In the genomic region with DNA sequence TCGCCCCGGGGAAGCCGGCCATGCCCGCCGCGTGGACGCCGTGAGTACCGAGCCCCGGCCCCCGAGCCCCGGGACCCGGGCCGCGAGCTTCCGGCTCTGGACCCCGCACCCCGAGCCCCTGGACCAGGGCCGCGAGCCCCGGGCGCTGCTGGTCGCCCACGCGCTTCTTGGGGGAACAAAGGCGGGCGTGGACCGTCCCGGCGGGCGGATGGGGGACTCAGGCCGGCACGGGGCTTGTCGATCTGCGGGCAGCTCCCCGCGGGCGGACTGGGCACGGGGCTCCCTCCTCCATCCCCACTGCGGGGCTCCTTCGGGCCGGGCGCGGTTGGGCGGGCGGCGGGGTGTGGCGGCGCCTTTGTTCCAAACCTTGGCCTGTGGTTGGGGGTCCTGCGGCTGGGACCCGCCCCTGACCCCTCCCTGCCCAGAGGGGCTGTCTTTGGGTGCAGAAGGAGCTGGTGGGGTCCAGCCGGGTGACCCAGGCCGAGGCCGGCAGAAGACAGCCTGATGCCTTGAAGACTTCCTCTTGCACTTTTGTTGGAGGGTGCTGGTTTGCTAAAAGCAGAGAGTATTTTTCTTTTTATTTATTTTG, we compare ENCODE assay signal across 7 cellular contexts. TPM values are rescaled to one million over a fixed set of nuclear protein-coding genes. Genes with fewer than 3 reads are reported as not detected.
DNase-seq lines count a peak whose midpoint lies in the region; ATAC-seq and TF ChIP-seq lines count a peak whose summit lies in the region.

No MANE protein-coding gene starts in this region.

- H3K9me3 ChIP-seq in T-helper 17 cell (ENCODE audit: control insufficient read depth, low read length, poor library complexity, severe bottlenecking) (no peaks in the 10 kb centered on the region), right cardiac atrium (ENCODE audit: control insufficient read depth, low read length) (no peaks in the 10 kb centered on the region), smooth muscle cell (replicated peaks; ENCODE audit: low read depth) (peaks cover 3% of the 10 kb centered on the region)

- H3K27me3 Mint-ChIP-seq in GM23338 (ENCODE audit: insufficient read depth, low read depth, poor library complexity) (peaks cover 10% of the 10 kb centered on the region), T-helper 17 cell (no peaks in the 10 kb centered on the region)

- TF ChIP-seq CTCF in GM23338 (conservative IDR thresholded peaks at IDR 0.05; ENCODE audit: low read depth in 2 of 2): no peak
- no peak for TF ChIP-seq CTCF in smooth muscle cell (IDR thresholded peaks at IDR 0.05; ENCODE audit: borderline replicate concordance, insufficient read depth, poor library complexity, severe bottlenecking)

- intact Hi-C loops in right cardiac atrium (cut with DNase I): loop anchor here in 1 of 4 donors (10.0 kb wide), 1 partner anchor 54 kb away; no protein-coding TSS in a partner anchor

- peaks cover 11% of the 10 kb centered on the region for H3K36me3 Mint-ChIP-seq in GM23338 (ENCODE audit: low read depth)
- peaks cover 4% of the 10 kb centered on the region for H3K36me3 Mint-ChIP-seq in T-helper 17 cell (ENCODE audit: low read depth)

- H3K4me3 Mint-ChIP-seq in GM23338 (peak overlapping the region; percentile 67), T-helper 17 cell (peak overlapping the region; percentile 76)

- H4K20me1 ChIP-seq in GM23338 (replicated peaks; ENCODE audit: insufficient read depth) (no peaks in the 10 kb centered on the region; the same call in 1 of the 2 replicates), smooth muscle cell (ENCODE audit: low read depth) (peaks cover 67% of the 10 kb centered on the region)

- H3K9ac ChIP-seq in smooth muscle cell (ENCODE audit: low read depth): peak overlapping the region; percentile 77

- H3K27ac ChIP-seq in GM23338 (ENCODE audit: low read depth) (no peak overlapping the region), right cardiac atrium (ENCODE audit: low read length) (no peak overlapping the region), smooth muscle cell (ENCODE audit: low read depth) (no peak overlapping the region)

- H3K27me3 ChIP-seq in GM23338 (ENCODE audit: insufficient read depth) (no peaks in the 10 kb centered on the region), right cardiac atrium (ENCODE audit: control insufficient read depth, insufficient read depth) (no peaks in the 10 kb centered on the region), smooth muscle cell (ENCODE audit: low read depth) (no peaks in the 10 kb centered on the region)

- H3K4me1 ChIP-seq in GM23338 (ENCODE audit: insufficient read depth) (no peaks in the 10 kb centered on the region), right cardiac atrium (ENCODE audit: control insufficient read depth, insufficient read depth, low read length) (peaks cover 7% of the 10 kb centered on the region), smooth muscle cell (ENCODE audit: low read depth) (peaks cover 4% of the 10 kb centered on the region)

- H3K9me3 Mint-ChIP-seq in GM23338: peaks cover 3% of the 10 kb centered on the region; the same call in 1 of the 3 replicates

- H3K79me2 ChIP-seq in GM23338 (replicated peaks; ENCODE audit: insufficient read depth): peaks cover 11% of the 10 kb centered on the region
- peaks cover 54% of the 10 kb centered on the region for H3K79me2 ChIP-seq in smooth muscle cell (ENCODE audit: low read depth)

- no peak overlapping the region for H3K27ac Mint-ChIP-seq in GM23338
- H3K27ac Mint-ChIP-seq in T-helper 17 cell: peak overlapping the region; percentile 87

- peak overlapping the region; percentile 65 for H3K4me3 ChIP-seq in GM23338
- H3K4me3 ChIP-seq in right cardiac atrium (ENCODE audit: low read length): peak overlapping the region; percentile 74
- H3K4me3 ChIP-seq in smooth muscle cell: peak overlapping the region; percentile 75

- peaks cover 18% of the 10 kb centered on the region for H3K4me1 Mint-ChIP-seq in GM23338
- H3K4me1 Mint-ChIP-seq in T-helper 17 cell: peaks cover 34% of the 10 kb centered on the region

- DNase-seq in GM23338 (ENCODE audit: low spot score) (peak; percentile 69), T-helper 17 cell (no peak), right cardiac atrium (peak; percentile 23 to 70 (median 63)), smooth muscle cell (lab: John Stamatoyannopoulos, UW; ENCODE audit: unreplicated experiment) (no peak), COLO829 (ENCODE audit: low spot score) (no peak), Ammon's horn (ENCODE audit: low spot score) (no peak)

- H3K36me3 ChIP-seq in GM23338 (ENCODE audit: insufficient read depth): 0 out of 2 replicates have a peak, but pooled peaks cover 3% of the 10 kb centered on the region
- H3K36me3 ChIP-seq in smooth muscle cell (ENCODE audit: low read depth): no peaks in the 10 kb centered on the region

- no peak overlapping the region for H2AFZ ChIP-seq in GM23338
- peak overlapping the region; percentile 30 for H2AFZ ChIP-seq in smooth muscle cell (ENCODE audit: low read depth)

- ATAC-seq in GM23338 (peak; percentile 75), T-helper 17 cell (peak; percentile 14), right cardiac atrium (peak; percentile 7 to 18), HG03439 (IDR thresholded peaks at IDR 0.05; ENCODE audit: unreplicated experiment) (no peak)

- H3K9me2 ChIP-seq in GM23338 (ENCODE audit: insufficient read depth): no peaks in the 10 kb centered on the region

- H3F3A ChIP-seq in GM23338 (replicated peaks; ENCODE audit: low read depth): no peaks in the 10 kb centered on the region
- no peaks in the 10 kb centered on the region for H3F3A ChIP-seq in smooth muscle cell (ENCODE audit: low read depth)

- whole genome bisulfite sequencing in right cardiac atrium: 2% methylated on average over 54 of the region's 54 CpGs
- 3% methylated on average over 33 of the region's 54 CpGs for WGBS in smooth muscle cell (ENCODE audit: low lambda C conversion rate)

- peak overlapping the region; percentile 77 for H3K4me2 ChIP-seq in GM23338
- H3K4me2 ChIP-seq in smooth muscle cell: peak overlapping the region; percentile 95

TF ChIP-seq in GM23338, 12 proteins besides CTCF, POLR2A, EP300 and RAD21:
- TF ChIP-seq STAT1 (IDR thresholded peaks at IDR 0.05; ENCODE audit: unreplicated experiment) (no peak), POLR2AphosphoS5 (IDR thresholded peaks at IDR 0.05; ENCODE audit: low read depth) (peak; percentile 46)
TF ChIP-seq in GM23338: peak in this region for 1.

RNA-seq across cellular contexts. Expression of a gene that starts 25.2 kb away (rescaled TPM):
- total RNA-seq in GM23338 (2014; rRNA removed; shearing (Covaris generic)): 126 and 144 TPM in 2 replicates
- 119 and 126 TPM in 2 replicates for polyA plus RNA-seq in GM23338 (2016; fragmentation: Nextera tagmentation; extraction: Ambion mirVana)
- 100 to 1,000 TPM; 211 to 228 TPM for total RNA-seq in T-helper 17 cell
- 100 to 1,000 TPM; 215 to 256 (median 236) TPM for total RNA-seq in right cardiac atrium
- 207 TPM for polyA plus RNA-seq in right cardiac atrium
- total RNA-seq in smooth muscle cell: 109 and 125 TPM in 2 replicates
- polyA plus RNA-seq in smooth muscle cell: 175 and 200 TPM in 2 replicates

RNA-seq across cellular contexts. Expression of a gene that starts 25.6 kb away (rescaled TPM):
- 29.9 and 43.9 TPM in 2 replicates for total RNA-seq in GM23338 (2014; rRNA removed; shearing (Covaris generic))
- polyA plus RNA-seq in GM23338 (2016; fragmentation: Nextera tagmentation; extraction: Ambion mirVana) (15.2 and 22.2 TPM in 2 replicates), right cardiac atrium (21.7 TPM), smooth muscle cell (17.3 and 27.4 TPM in 2 replicates)
- total RNA-seq in T-helper 17 cell (10 to 100 TPM; 36.0 to 62.0 TPM), right cardiac atrium (10 to 100 TPM; 20.5 to 28.8 (median 26.3) TPM), smooth muscle cell (19.3 and 23.8 TPM in 2 replicates)

Comparison
In these comparisons a context has a peak if more than half of its experiments do, and no peak if none do; other contexts are left out.
1. DNase-seq: peak in GM23338 (single experiment) and right cardiac atrium (3 of 3); none in T-helper 17 cell (0 of 3), smooth muscle cell (single experiment), COLO829 (single experiment) and Ammon's horn (single experiment).
2. Peak in every context shown above with its lines, with median percentiles within 50 percentile points of each other: H3K4me3 ChIP-seq.